Comparison of ENCODE assay signal across 29 cellular contexts in genomic region chr1:188420177-188420576, GRCh38.
"Had no signal": no experiment of that assay in that cellular context is flagged by ENCODE, and none has a peak within 500 bp of the region (broad histone marks: within the 10 kb centered on the region; RNA-seq: fewer than 3 reads in every experiment).

No MANE protein-coding gene starts in this region.

- H3K27ac ChIP-seq: neural progenitor cell, ovary, parathyroid adenoma, psoas muscle, skin epidermis, spleen, suprapubic skin, testis, tibial artery, transverse colon, upper lobe of right lung, uterus had no signal

- H3K9me3 ChIP-seq: ovary, psoas muscle, suprapubic skin, testis, tibial artery, upper lobe of right lung, uterus had no signal

- H3K9me3 Mint-ChIP-seq: nephron, neural progenitor cell, type B pancreatic cell had no signal

- H3K36me3 Mint-ChIP-seq: naive thymus-derived CD8-positive, alpha-beta T cell; neural progenitor cell; stimulated activated memory B cell treated with anti-CD40 and anti-IgM and Interleukin-4, amounts not matched to agents 10 μg/mL and 1 μg/mL and 100 μg/mL, for 72 hours; type B pancreatic cell had no signal

- H3K4me3 Mint-ChIP-seq: naive thymus-derived CD8-positive, alpha-beta T cell; nephron; neural progenitor cell; stimulated activated memory B cell treated with anti-CD40 and anti-IgM and Interleukin-4, amounts not matched to agents 10 μg/mL and 1 μg/mL and 100 μg/mL, for 72 hours; stimulated activated naive CD8-positive, alpha-beta T cell treated with anti-CD3 and anti-CD28 coated beads, Interleukin-15, amount 100 ng/mL, for 72 hours; type B pancreatic cell had no signal

- DNase-seq: naive thymus-derived CD8-positive, alpha-beta T cell; occipital lobe; ovary; psoas muscle; right cardiac atrium; stimulated activated CD4-positive, alpha-beta T cell treated with anti-CD3 and anti-CD28 coated beads, Interleukin-12 subunit alpha, Interleukin-12 subunit beta, amount 100 ng/mL, for 4 hours; stimulated activated CD4-positive, alpha-beta T cell treated with anti-CD3 and anti-CD28 coated beads, Interleukin-1b, Interleukin-23, amount 100 ng/mL, for 48 hours; stimulated activated CD4-positive, alpha-beta T cell treated with anti-CD3 and anti-CD28 coated beads, Interleukin-4, amount 100 ng/mL, for 1 hour; stimulated activated CD4-positive, alpha-beta T cell treated with anti-CD3 and anti-CD28 coated beads, Interleukin-4, amount 100 ng/mL, for 4 hours; stimulated activated CD8-positive, alpha-beta memory T cell treated with anti-CD3 and anti-CD28 coated beads, Interleukin-4, amount 100 ng/mL, for 48 hours; stimulated activated naive CD4-positive, alpha-beta T cell; stimulated activated naive CD8-positive, alpha-beta T cell treated with anti-CD3 and anti-CD28 coated beads, Interleukin-15, amount 100 ng/mL, for 72 hours; stimulated activated naive CD8-positive, alpha-beta T cell treated with anti-CD3 and anti-CD28 coated beads, Interleukin-15, Interleukin-2, amounts not matched to agents 100 U/mL and 50 U/mL, for 24 hours; substantia nigra; testis; tibial artery; transverse colon; upper lobe of right lung; uterus had no signal

- H3K36me3 ChIP-seq: neural progenitor cell, ovary, spleen, suprapubic skin, tibial artery, transverse colon, upper lobe of right lung, uterus had no signal

- H3K4me1 ChIP-seq: neural progenitor cell, parathyroid adenoma, psoas muscle, spleen, suprapubic skin, testis, tibial artery, transverse colon, upper lobe of right lung, uterus had no signal

- H3K27me3 Mint-ChIP-seq: naive thymus-derived CD8-positive, alpha-beta T cell; progenitor cell of endocrine pancreas; stimulated activated memory B cell treated with anti-CD40 and anti-IgM and Interleukin-4, amounts not matched to agents 10 μg/mL and 1 μg/mL and 100 μg/mL, for 72 hours; stimulated activated naive CD8-positive, alpha-beta T cell treated with anti-CD3 and anti-CD28 coated beads, Interleukin-15, amount 100 ng/mL, for 72 hours; type B pancreatic cell had no signal

- H3K4me3 ChIP-seq: neural progenitor cell, ovary, psoas muscle, skin epidermis, smooth muscle cell, spleen, suprapubic skin, testis, tibial artery, transverse colon, upper lobe of right lung, uterus had no signal

- H3K27ac Mint-ChIP-seq: naive thymus-derived CD8-positive, alpha-beta T cell; nephron; neural progenitor cell; progenitor cell of endocrine pancreas; stimulated activated memory B cell treated with anti-CD40 and anti-IgM and Interleukin-4, amounts not matched to agents 10 μg/mL and 1 μg/mL and 100 μg/mL, for 72 hours; stimulated activated naive CD8-positive, alpha-beta T cell treated with anti-CD3 and anti-CD28 coated beads, Interleukin-15, amount 100 ng/mL, for 72 hours; type B pancreatic cell had no signal

- H3K4me1 Mint-ChIP-seq: naive thymus-derived CD8-positive, alpha-beta T cell; nephron; neural progenitor cell; stimulated activated memory B cell treated with anti-CD40 and anti-IgM and Interleukin-4, amounts not matched to agents 10 μg/mL and 1 μg/mL and 100 μg/mL, for 72 hours; stimulated activated naive CD8-positive, alpha-beta T cell treated with anti-CD3 and anti-CD28 coated beads, Interleukin-15, amount 100 ng/mL, for 72 hours had no signal
